Comparison of ENCODE assay signal across 10 cellular contexts in the genomic region with DNA sequence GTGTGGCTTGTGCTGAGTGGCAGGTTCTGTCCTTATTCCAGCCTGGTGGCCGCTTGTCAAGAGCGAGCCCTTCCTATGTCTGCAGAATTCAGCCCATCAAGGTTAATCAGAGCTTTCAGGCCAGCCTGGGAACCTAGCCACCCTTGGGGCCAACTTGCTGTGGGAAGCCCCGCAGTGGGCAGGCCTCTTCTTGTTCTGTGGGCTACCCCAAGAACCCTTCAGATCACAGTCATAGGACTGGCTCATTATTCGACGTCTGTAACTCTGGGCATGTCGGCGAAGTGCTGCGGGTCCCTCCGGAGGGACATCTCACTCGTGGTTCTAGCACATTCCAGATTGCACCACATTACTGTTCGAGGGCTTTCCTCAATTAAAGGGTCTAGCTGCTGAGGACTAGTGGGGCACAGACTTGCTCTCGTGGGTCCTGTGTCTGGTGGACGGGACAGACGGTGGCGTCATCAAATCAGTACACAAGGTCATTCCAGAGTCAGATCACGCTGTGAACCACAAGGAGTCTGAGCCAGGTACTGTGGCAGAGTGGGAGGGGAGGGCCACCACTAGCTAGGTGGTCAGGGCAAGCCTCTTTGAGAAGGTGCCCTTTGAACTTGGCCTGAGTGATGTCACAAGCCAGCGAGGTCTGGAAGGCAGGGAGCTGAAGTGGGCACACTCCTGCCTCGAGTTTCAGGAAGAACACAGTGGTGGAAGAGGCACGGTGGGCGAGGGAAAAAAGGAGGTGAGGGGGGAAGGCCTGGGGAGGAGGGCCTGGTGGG. TPM values are rescaled to one million over a fixed set of nuclear protein-coding genes. Genes with fewer than 3 reads are reported as not detected.
DNase-seq lines count a peak whose midpoint lies in the region; ATAC-seq, FAIRE-seq and TF ChIP-seq lines count a peak whose summit lies in the region.
"Had no signal": no experiment of that assay in that cellular context is flagged by ENCODE, and none has a peak within 500 bp of the region (broad histone marks: within the 10 kb centered on the region; RNA-seq: fewer than 3 reads in every experiment).

No MANE protein-coding gene starts in this region.

- H3K27ac Mint-ChIP-seq in CD4-positive, CD25-positive, alpha-beta regulatory T cell, result peak overlapping the region; percentile 91 to 99 (median 99)
- H3K27ac Mint-ChIP-seq in IgD-negative memory B cell (peak overlapping the region; percentile 32 to 90 (median 67)), endothelial cell (ENCODE audit: unreplicated experiment) (peak overlapping the region; percentile 96)

- no peaks in the 10 kb centered on the region for H3K9me3 Mint-ChIP-seq in CD4-positive, CD25-positive, alpha-beta regulatory T cell
- H3K9me3 Mint-ChIP-seq in IgD-negative memory B cell, result peaks cover 0 to 2% (median 0%) of the 10 kb centered on the region in 3 donors
- H3K9me3 Mint-ChIP-seq in endothelial cell (ENCODE audit: unreplicated experiment), result no peaks in the 10 kb centered on the region

- no peak for ATAC-seq in CD4-positive, CD25-positive, alpha-beta regulatory T cell (ENCODE audit: low read depth in 2 of 2)

- H3K9me2 ChIP-seq in MM.1S (replicated peaks; ENCODE audit: insufficient read depth, low read length), result no peaks in the 10 kb centered on the region

- no peaks in the 10 kb centered on the region for H3K36me3 Mint-ChIP-seq in CD4-positive, CD25-positive, alpha-beta regulatory T cell
- H3K36me3 Mint-ChIP-seq in IgD-negative memory B cell (no peaks in the 10 kb centered on the region), endothelial cell (ENCODE audit: low read depth, unreplicated experiment) (no peaks in the 10 kb centered on the region)

- TF ChIP-seq CTCF in endothelial cell (IDR thresholded peaks at IDR 0.05; ENCODE audit: unreplicated experiment) (no peak), osteoblast (IDR thresholded peaks at IDR 0.05; ENCODE audit: extremely low read depth, low read depth, low read length) (no peak), MM.1S (IDR thresholded peaks at IDR 0.05; ENCODE audit: low read length) (no peak)

- H3K79me2 ChIP-seq in osteoblast (ENCODE audit: insufficient read depth, low read length) (no peaks in the 10 kb centered on the region), MM.1S (ENCODE audit: low read length) (no peaks in the 10 kb centered on the region)

- H3K9me3 ChIP-seq in CD4-positive, CD25-positive, alpha-beta regulatory T cell (ENCODE audit: control insufficient read depth in 2 of 2, low read length in 2 of 2), result no peaks in the 10 kb centered on the region
- peaks cover 3% of the 10 kb centered on the region for H3K9me3 ChIP-seq in osteoblast (ENCODE audit: low read depth, low read length)
- no peaks in the 10 kb centered on the region for H3K9me3 ChIP-seq in MM.1S (replicated peaks; ENCODE audit: insufficient read depth, low read length)

- H3K9ac ChIP-seq in MM.1S (ENCODE audit: low read length), result no peak overlapping the region

- FAIRE-seq in urothelium cell line (lab: Jason Lieb, UNC), result no peak

- no peak overlapping the region for H2AFZ ChIP-seq in osteoblast (ENCODE audit: low read length)
- H2AFZ ChIP-seq in MM.1S (ENCODE audit: low read length), result no peak overlapping the region

- no peak overlapping the region for H3K4me2 ChIP-seq in osteoblast (ENCODE audit: insufficient read depth, low read length)
- no peak overlapping the region for H3K4me2 ChIP-seq in MM.1S (ENCODE audit: low read depth, low read length)

- H3K27me3 Mint-ChIP-seq in CD4-positive, CD25-positive, alpha-beta regulatory T cell, result no peaks in the 10 kb centered on the region
- no peaks in the 10 kb centered on the region for H3K27me3 Mint-ChIP-seq in IgD-negative memory B cell
- H3K27me3 Mint-ChIP-seq in endothelial cell (ENCODE audit: unreplicated experiment), result peaks cover 14% of the 10 kb centered on the region

- H3K27ac ChIP-seq in CD4-positive, CD25-positive, alpha-beta regulatory T cell (ENCODE audit: insufficient read depth, low read length, poor library complexity, severe bottlenecking), result peak overlapping the region; percentile 56
- H3K27ac ChIP-seq in osteoblast (ENCODE audit: low read depth, low read length), result no peak overlapping the region
- H3K27ac ChIP-seq in MM.1S (ENCODE audit: low read length), result no peak overlapping the region

- H3K27me3 ChIP-seq in CD4-positive, CD25-positive, alpha-beta regulatory T cell (ENCODE audit: control insufficient read depth, insufficient read depth, low read length), result no peaks in the 10 kb centered on the region
- H3K27me3 ChIP-seq in osteoblast (ENCODE audit: insufficient read depth, low read length) (no peaks in the 10 kb centered on the region), MM.1S (replicated peaks; ENCODE audit: insufficient read depth, low read length) (peaks cover 11% of the 10 kb centered on the region)

- H3K4me1 ChIP-seq in CD4-positive, CD25-positive, alpha-beta regulatory T cell (ENCODE audit: control insufficient read depth, insufficient read depth, low read length, poor library complexity, severe bottlenecking), result peaks cover 89% of the 10 kb centered on the region
- peaks cover 31% of the 10 kb centered on the region for H3K4me1 ChIP-seq in osteoblast (ENCODE audit: insufficient read depth, low read length)
- peaks cover 21% of the 10 kb centered on the region for H3K4me1 ChIP-seq in MM.1S (ENCODE audit: low read length)

- H4K20me1 ChIP-seq in osteoblast (ENCODE audit: insufficient read depth, low read length) (no peaks in the 10 kb centered on the region), MM.1S (ENCODE audit: insufficient read depth, low read length) (no peaks in the 10 kb centered on the region)

- H3F3A ChIP-seq in MM.1S (ENCODE audit: insufficient read depth, low read length), result no peaks in the 10 kb centered on the region

- peaks cover 30 to 90% (median 53%) of the 10 kb centered on the region in 4 donors for H3K4me1 Mint-ChIP-seq in CD4-positive, CD25-positive, alpha-beta regulatory T cell
- H3K4me1 Mint-ChIP-seq in IgD-negative memory B cell (peaks cover 49 to 68% (median 64%) of the 10 kb centered on the region in 3 donors), endothelial cell (ENCODE audit: unreplicated experiment) (peaks cover 66% of the 10 kb centered on the region)

- no peak overlapping the region for H3K4me3 ChIP-seq in CD4-positive, CD25-positive, alpha-beta regulatory T cell (ENCODE audit: low read depth, low read length)
- H3K4me3 ChIP-seq in osteoblast (ENCODE audit: insufficient read depth, low read length) (no peak overlapping the region), MM.1S (ENCODE audit: low read length) (no peak overlapping the region)

- H3K36me3 ChIP-seq in CD4-positive, CD25-positive, alpha-beta regulatory T cell (ENCODE audit: control insufficient read depth, insufficient read depth, low read length), result no peaks in the 10 kb centered on the region
- H3K36me3 ChIP-seq in osteoblast (ENCODE audit: insufficient read depth, low read length) (no peaks in the 10 kb centered on the region), MM.1S (replicated peaks; ENCODE audit: insufficient read depth, low read length) (no peaks in the 10 kb centered on the region)

- DNase-seq in CD4-positive, CD25-positive, alpha-beta regulatory T cell, result no peak
- DNase-seq in endothelial cell (ENCODE audit: low spot score) (peak; percentile 35), osteoblast (ENCODE audit: insufficient read length, low spot score, missing footprints) (peak; percentile 41), NCI-H2029 treated with DMSO at 0.1 percent for 48 hours (lab: John Stamatoyannopoulos, UW) (no peak), urothelium cell line (ENCODE audit: low spot score) (no peak), MM.1S (no peak), globus pallidus (ENCODE audit: low spot score) (no peak)
- DNase-seq: activated gamma-delta T cell, NCI-H1694 had no signal

- peak overlapping the region in 3 of 4 donors; percentile 25 to 72 (median 55) for H3K4me3 Mint-ChIP-seq in CD4-positive, CD25-positive, alpha-beta regulatory T cell
- H3K4me3 Mint-ChIP-seq in IgD-negative memory B cell, result peak overlapping the region in 2 of 4 donors; percentile 71 to 73
- H3K4me3 Mint-ChIP-seq in endothelial cell (ENCODE audit: unreplicated experiment), result peak overlapping the region; percentile 31

RNA-seq across cellular contexts. Expression of a gene that starts 20.3 kb away (rescaled TPM):
- total RNA-seq in CD4-positive, CD25-positive, alpha-beta regulatory T cell, result 252 TPM
- 100 to 1,000 TPM; 347 to 450 (median 421) TPM for polyA plus RNA-seq in CD4-positive, CD25-positive, alpha-beta regulatory T cell
- 117 TPM for polyA plus RNA-seq in IgD-negative memory B cell
- 142 TPM for total RNA-seq in endothelial cell (ENCODE audit: unreplicated experiment)
- 11.2 and 12.7 TPM in 2 replicates for total RNA-seq in osteoblast

Comparison
In these comparisons a context has a peak if more than half of its experiments do, and no peak if none do; other contexts are left out.
1. DNase-seq: peak in endothelial cell (single experiment) and osteoblast (single experiment); none in CD4-positive, CD25-positive, alpha-beta regulatory T cell (0 of 3), NCI-H2029 treated with DMSO at 0.1 percent for 48 hours (single experiment), urothelium cell line (single experiment), MM.1S (single experiment) and globus pallidus (single experiment).
2. RNA of a gene that starts 20.3 kb away (total RNA-seq): 252 TPM in CD4-positive, CD25-positive, alpha-beta regulatory T cell (single experiment) and 142 TPM in endothelial cell (single experiment); 11.2 to 12.7 TPM in osteoblast; every median in the first group is over 10 times any median in the second.
3. Peak in every context shown above with its lines, with median percentiles within 50 percentile points of each other: H3K27ac Mint-ChIP-seq.